Comparison of ENCODE assay signal across 1 cellular context in genomic region chr14:100750762-100751699, GRCh38.
TF ChIP-seq lines count a peak whose summit lies in the region.

No MANE protein-coding gene starts in this region.

TF ChIP-seq in HepG2, 621 proteins besides CTCF, POLR2A, EP300 and RAD21 (continued from another document and continues in another):
- TF ChIP-seq STAT6 (CRISPR knock-in tag; IDR thresholded peaks at IDR 0.05; ENCODE audit: borderline replicate concordance): peak; percentile 83; the same call in 1 of the 2 replicates
- TF ChIP-seq TIGD3 (CRISPR knock-in tag; IDR thresholded peaks at IDR 0.05; ENCODE audit: borderline replicate concordance): no peak
- peak; percentile 74 for TF ChIP-seq SP4 (CRISPR knock-in tag; IDR thresholded peaks at IDR 0.05)
- no peak for TF ChIP-seq ATRX (CRISPR knock-in tag; IDR thresholded peaks at IDR 0.05; ENCODE audit: borderline replicate concordance)
- no peak for TF ChIP-seq ZFP41 (CRISPR knock-in tag; IDR thresholded peaks at IDR 0.05; ENCODE audit: borderline replicate concordance)
- TF ChIP-seq SOX5 (CRISPR knock-in tag; IDR thresholded peaks at IDR 0.05; ENCODE audit: borderline replicate concordance): peak; percentile 88
- no peak for TF ChIP-seq ADNP (CRISPR knock-in tag; IDR thresholded peaks at IDR 0.05)
- TF ChIP-seq ZHX2 (IDR thresholded peaks at IDR 0.05; ENCODE audit: low read depth): peak; percentile 71; the same call in 1 of the 2 replicates
- TF ChIP-seq ZHX2 (CRISPR knock-in tag; IDR thresholded peaks at IDR 0.05; ENCODE audit: borderline replicate concordance): 0 out of 2 replicates have a peak, but pooled peaks have one; percentile 61
- TF ChIP-seq DRAP1 (CRISPR knock-in tag; IDR thresholded peaks at IDR 0.05): peak; percentile 80
- 0 out of 2 replicates have a peak, but pooled peaks have one; percentile 67 for TF ChIP-seq ZNF333 (CRISPR knock-in tag; IDR thresholded peaks at IDR 0.05; ENCODE audit: borderline replicate concordance)
- TF ChIP-seq FOXA3 (CRISPR knock-in tag; IDR thresholded peaks at IDR 0.05): peak; percentile 94
- TF ChIP-seq ARID2 (CRISPR knock-in tag; IDR thresholded peaks at IDR 0.05; ENCODE audit: borderline replicate concordance): peak; percentile 75; the same call in 1 of the 2 replicates
- peak; percentile 98 for TF ChIP-seq MED13 (CRISPR knock-in tag; IDR thresholded peaks at IDR 0.05)
- peak; percentile 87; the same call in 1 of the 2 replicates for TF ChIP-seq ZNF431 (CRISPR knock-in tag; IDR thresholded peaks at IDR 0.05; ENCODE audit: borderline replicate concordance, low read depth)
- no peak for TF ChIP-seq KLF9 (CRISPR knock-in tag; IDR thresholded peaks at IDR 0.05; ENCODE audit: low read depth)
- TF ChIP-seq CHD4 (IDR thresholded peaks at IDR 0.05; ENCODE audit: borderline replicate concordance, low read length): peak; percentile 68
- TF ChIP-seq PAF1 (CRISPR knock-in tag; IDR thresholded peaks at IDR 0.05): no peak
- TF ChIP-seq SMC3 (IDR thresholded peaks at IDR 0.05; ENCODE audit: low read length): peak; percentile 20; the same call in 1 of the 2 replicates
- peak; percentile 91 for TF ChIP-seq IRF2 (CRISPR knock-in tag; IDR thresholded peaks at IDR 0.05)
- no peak for TF ChIP-seq U2AF1 (optimal IDR thresholded peaks at IDR 0.05; ENCODE audit: low read depth, low read length)
- TF ChIP-seq ZNF121 (CRISPR knock-in tag; IDR thresholded peaks at IDR 0.05): peak; percentile 35; the same call in 1 of the 2 replicates
- 0 out of 2 replicates have a peak, but pooled peaks have one; percentile 51 for TF ChIP-seq ZNF780A (CRISPR knock-in tag; IDR thresholded peaks at IDR 0.05)
- TF ChIP-seq ZNF224 (CRISPR knock-in tag; IDR thresholded peaks at IDR 0.05): no peak
- TF ChIP-seq ZNF343 (CRISPR knock-in tag; IDR thresholded peaks at IDR 0.05): peak; percentile 70; the same call in 1 of the 2 replicates
- peak; percentile 67; the same call in 1 of the 2 replicates for TF ChIP-seq ZBTB8A (CRISPR knock-in tag; IDR thresholded peaks at IDR 0.05; ENCODE audit: borderline replicate concordance, low read depth)
- TF ChIP-seq ZFX (CRISPR knock-in tag; IDR thresholded peaks at IDR 0.05; ENCODE audit: low read depth): peak; percentile 73
- peak; percentile 25 to 68; a peak in 3 of 4 replicates for TF ChIP-seq HMGXB4 (CRISPR knock-in tag; IDR thresholded peaks at IDR 0.05; ENCODE audit: borderline replicate concordance in 1 of 2, low read depth in 1 of 2)
- peak; percentile 98 for TF ChIP-seq HDAC2 (CRISPR knock-in tag; IDR thresholded peaks at IDR 0.05)
- 0 out of 2 replicates have a peak, but pooled peaks have one; percentile 84 for TF ChIP-seq ZNF567 (CRISPR knock-in tag; IDR thresholded peaks at IDR 0.05; ENCODE audit: borderline replicate concordance)
- TF ChIP-seq ZNF232 (CRISPR knock-in tag; IDR thresholded peaks at IDR 0.05; ENCODE audit: borderline replicate concordance): peak; percentile 92; the same call in 1 of the 2 replicates
- TF ChIP-seq RBM22 (optimal IDR thresholded peaks at IDR 0.05; ENCODE audit: low read length): no peak
- TF ChIP-seq MEF2D (CRISPR knock-in tag; IDR thresholded peaks at IDR 0.05): peak; percentile 90
- TF ChIP-seq CHD2 (IDR thresholded peaks at IDR 0.05; ENCODE audit: low read depth, low read length): no peak
- TF ChIP-seq ATF5 (CRISPR knock-in tag; IDR thresholded peaks at IDR 0.05; ENCODE audit: low read depth): no peak
- no peak for TF ChIP-seq YY1 (IDR thresholded peaks at IDR 0.05; ENCODE audit: insufficient read depth, insufficient replicate concordance, low read depth, low read length)
- peak; percentile 72 for TF ChIP-seq UBTF (CRISPR knock-in tag; IDR thresholded peaks at IDR 0.05)
- TF ChIP-seq PHF20 (CRISPR knock-in tag; IDR thresholded peaks at IDR 0.05): no peak
- peak; percentile 31; the same call in 1 of the 2 replicates for TF ChIP-seq GMEB1 (CRISPR knock-in tag; IDR thresholded peaks at IDR 0.05; ENCODE audit: borderline replicate concordance)
- peak; percentile 78; the same call in 1 of the 2 replicates for TF ChIP-seq ZNF788 (CRISPR knock-in tag; IDR thresholded peaks at IDR 0.05; ENCODE audit: borderline replicate concordance)
- TF ChIP-seq THRA (CRISPR knock-in tag; IDR thresholded peaks at IDR 0.05; ENCODE audit: borderline replicate concordance): peak; percentile 85; the same call in 1 of the 2 replicates
